Comparison of ENCODE assay signal across 29 cellular contexts in genomic region chr3:142768338-142768737, GRCh38.
"Had no signal": no experiment of that assay in that cellular context is flagged by ENCODE, and none has a peak within 500 bp of the region (broad histone marks: within the 10 kb centered on the region; RNA-seq: fewer than 3 reads in every experiment).

No MANE protein-coding gene starts in this region.

- H3K27me3 ChIP-seq: stomach, suprapubic skin, testis, thyroid gland, tibial artery, tibial nerve, transverse colon, upper lobe of left lung, upper lobe of right lung, uterus, vagina had no signal

- FAIRE-seq: urothelium cell line had no signal

- H3K4me1 ChIP-seq: stomach, suprapubic skin, testis, thyroid gland, tibial artery, tibial nerve, transverse colon, upper lobe of left lung, upper lobe of right lung, uterus, vagina had no signal

- ATAC-seq: stimulated activated effector memory CD8-positive, alpha-beta T cell treated with anti-CD3 and anti-CD28 coated beads, Interleukin-12 subunit alpha, Interleukin-12 subunit beta, amount 100 ng/mL, for 72 hours; stimulated activated memory B cell treated with anti-CD40 and anti-IgM and Interleukin-4, amounts not matched to agents 10 μg/mL and 1 μg/mL and 100 μg/mL, for 72 hours; stimulated activated naive B cell treated with anti-CD40 and anti-IgM and Interleukin-4, amounts not matched to agents 10 μg/mL and 1 μg/mL and 100 μg/mL, for 72 hours; stimulated activated naive CD8-positive, alpha-beta T cell treated with anti-CD3 and anti-CD28 coated beads, Interleukin-15, amount 100 ng/mL, for 72 hours; stimulated activated naive CD8-positive, alpha-beta T cell treated with anti-CD3 and anti-CD28 coated beads, Interleukin-15, Interleukin-2, amounts not matched to agents 100 U/mL and 50 U/mL, for 24 hours; upper lobe of right lung had no signal

- DNase-seq: stimulated activated CD4-positive, alpha-beta T cell treated with anti-CD3 and anti-CD28 coated beads, Interleukin-2, amount 100 ng/mL, for 48 hours; stimulated activated CD4-positive, alpha-beta T cell treated with anti-CD3 and anti-CD28 coated beads, Interleukin-4, amount 100 ng/mL, for 1 hour; stimulated activated CD4-positive, alpha-beta T cell treated with anti-CD3 and anti-CD28 coated beads, Interleukin-4, amount 100 ng/mL, for 24 hours; stimulated activated CD4-positive, alpha-beta T cell treated with anti-CD3 and anti-CD28 coated beads, Interleukin-4, amount 100 ng/mL, for 4 hours; stimulated activated CD8-positive, alpha-beta memory T cell treated with anti-CD3 and anti-CD28 coated beads, Interleukin-4, amount 100 ng/mL, for 48 hours; stimulated activated naive B cell treated with anti-CD40 and anti-IgM and Interleukin-4, amounts not matched to agents 10 μg/mL and 1 μg/mL and 100 μg/mL, for 72 hours; stimulated activated naive CD4-positive, alpha-beta T cell; stimulated activated naive CD4-positive, alpha-beta T cell treated with Interleukin-2 at 50 U/mL for 16 hours; stimulated activated naive CD8-positive, alpha-beta T cell treated with anti-CD3 and anti-CD28 coated beads, Interleukin-15, amount 100 ng/mL, for 72 hours; stimulated activated naive CD8-positive, alpha-beta T cell treated with anti-CD3 and anti-CD28 coated beads, Interleukin-15, Interleukin-2, amounts not matched to agents 100 U/mL and 50 U/mL, for 24 hours; stomach; substantia nigra; testis; thyroid gland; tibial artery; transverse colon; trophoblast cell; upper lobe of left lung; upper lobe of right lung; uterus had no signal

- H3K4me3 ChIP-seq: stomach, suprapubic skin, testis, thoracic aorta, thyroid gland, tibial artery, tibial nerve, transverse colon, upper lobe of left lung, upper lobe of right lung, uterus, vagina had no signal

- H3K27ac Mint-ChIP-seq: stimulated activated effector memory CD8-positive, alpha-beta T cell treated with anti-CD3 and anti-CD28 coated beads, Interleukin-12 subunit alpha, Interleukin-12 subunit beta, amount 100 ng/mL, for 72 hours; stimulated activated memory B cell treated with anti-CD40 and anti-IgM and Interleukin-4, amounts not matched to agents 10 μg/mL and 1 μg/mL and 100 μg/mL, for 72 hours; stimulated activated naive B cell treated with anti-CD40 and anti-IgM and Interleukin-4, amounts not matched to agents 10 μg/mL and 1 μg/mL and 100 μg/mL, for 72 hours; stimulated activated naive CD8-positive, alpha-beta T cell treated with anti-CD3 and anti-CD28 coated beads, Interleukin-15, amount 100 ng/mL, for 72 hours; stimulated activated naive CD8-positive, alpha-beta T cell treated with anti-CD3 and anti-CD28 coated beads, Interleukin-15, Interleukin-2, amounts not matched to agents 100 ng/mL and 50 ng/mL, for 24 hours; type B pancreatic cell had no signal

- H3K4me1 Mint-ChIP-seq: stimulated activated effector memory CD8-positive, alpha-beta T cell treated with anti-CD3 and anti-CD28 coated beads, Interleukin-12 subunit alpha, Interleukin-12 subunit beta, amount 100 ng/mL, for 72 hours; stimulated activated memory B cell treated with anti-CD40 and anti-IgM and Interleukin-4, amounts not matched to agents 10 μg/mL and 1 μg/mL and 100 μg/mL, for 72 hours; stimulated activated naive B cell treated with anti-CD40 and anti-IgM and Interleukin-4, amounts not matched to agents 10 μg/mL and 1 μg/mL and 100 μg/mL, for 72 hours; stimulated activated naive CD8-positive, alpha-beta T cell treated with anti-CD3 and anti-CD28 coated beads, Interleukin-15, amount 100 ng/mL, for 72 hours had no signal

- H3K9me3 ChIP-seq: testis, thyroid gland, upper lobe of right lung had no signal

- H3K36me3 ChIP-seq: suprapubic skin, thyroid gland, transverse colon, upper lobe of right lung, uterus, vagina had no signal

- H3K27ac ChIP-seq: stomach, suprapubic skin, testis, thoracic aorta, thyroid gland, tibial artery, tibial nerve, transverse colon, upper lobe of left lung, upper lobe of right lung, uterus, vagina had no signal

- H3K4me3 Mint-ChIP-seq: stimulated activated effector memory CD8-positive, alpha-beta T cell treated with anti-CD3 and anti-CD28 coated beads, Interleukin-12 subunit alpha, Interleukin-12 subunit beta, amount 100 ng/mL, for 72 hours; stimulated activated memory B cell treated with anti-CD40 and anti-IgM and Interleukin-4, amounts not matched to agents 10 μg/mL and 1 μg/mL and 100 μg/mL, for 72 hours; stimulated activated naive B cell treated with anti-CD40 and anti-IgM and Interleukin-4, amounts not matched to agents 10 μg/mL and 1 μg/mL and 100 μg/mL, for 72 hours; stimulated activated naive CD8-positive, alpha-beta T cell treated with anti-CD3 and anti-CD28 coated beads, Interleukin-15, amount 100 ng/mL, for 72 hours; stimulated activated naive CD8-positive, alpha-beta T cell treated with anti-CD3 and anti-CD28 coated beads, Interleukin-15, Interleukin-2, amounts not matched to agents 100 ng/mL and 50 ng/mL, for 24 hours; type B pancreatic cell had no signal

- H3K27me3 Mint-ChIP-seq: stimulated activated memory B cell treated with anti-CD40 and anti-IgM and Interleukin-4, amounts not matched to agents 10 μg/mL and 1 μg/mL and 100 μg/mL, for 72 hours; stimulated activated naive B cell treated with anti-CD40 and anti-IgM and Interleukin-4, amounts not matched to agents 10 μg/mL and 1 μg/mL and 100 μg/mL, for 72 hours; stimulated activated naive CD8-positive, alpha-beta T cell treated with anti-CD3 and anti-CD28 coated beads, Interleukin-15, amount 100 ng/mL, for 72 hours; stimulated activated naive CD8-positive, alpha-beta T cell treated with anti-CD3 and anti-CD28 coated beads, Interleukin-15, Interleukin-2, amounts not matched to agents 100 ng/mL and 50 ng/mL, for 24 hours; type B pancreatic cell had no signal
